ENCODE assay signal across 17 cellular contexts in genomic region chr13:24503376-24503690, GRCh38. TPM values are rescaled to one million over a fixed set of nuclear protein-coding genes. Genes with fewer than 3 reads are reported as not detected.
A peak's percentile ranks its signal among the peaks of the same experiment; 100 is the strongest.
DNase-seq lines count a peak whose midpoint lies in the region; FAIRE-seq and TF ChIP-seq lines count a peak whose summit lies in the region.
"Had no signal": no experiment of that assay in that cellular context is flagged by ENCODE, and none has a peak within 500 bp of the region (broad histone marks: within the 10 kb centered on the region; RNA-seq: fewer than 3 reads in every experiment).

No MANE protein-coding gene starts in this region.

- H3K4me3 ChIP-seq in smooth muscle cell, result no peak overlapping the region
- H3K4me3 ChIP-seq: esophagus muscularis mucosa, skin epidermis, tibial nerve had no signal

- H3K36me3 Mint-ChIP-seq in activated T-helper 2 cell treated with anti-CD3 and anti-CD28 coated beads, Interferon-gamma antibody, Interleukin-2, Interleukin-4, amounts not matched to agents 10 μg/mL and 5 μg/mL and 100 μg/mL, durations not matched to agents 14 hours and 24 hours and 36 hours (ENCODE audit: low read depth), result peaks cover 55% of the 10 kb centered on the region

- intact Hi-C loops in activated T-helper 2 cell treated with anti-CD3 and anti-CD28 coated beads, Interferon-gamma antibody, Interleukin-2, Interleukin-4, amounts not matched to agents 10 μg/mL and 5 μg/mL and 100 μg/mL, durations not matched to agents 14 hours and 24 hours and 36 hours (cut with micrococcal nuclease), result no loop called here

- peaks cover 10% of the 10 kb centered on the region for H3K4me1 Mint-ChIP-seq in activated T-helper 2 cell treated with anti-CD3 and anti-CD28 coated beads, Interferon-gamma antibody, Interleukin-2, Interleukin-4, amounts not matched to agents 10 μg/mL and 5 μg/mL and 100 μg/mL, durations not matched to agents 14 hours and 24 hours and 36 hours (ENCODE audit: low read depth)

- no peak overlapping the region for H2AFZ ChIP-seq in smooth muscle cell (ENCODE audit: low read depth)

- TF ChIP-seq POLR2A in H54 (IDR thresholded peaks at IDR 0.05; ENCODE audit: low read depth, low read length), result no peak

- no peaks in the 10 kb centered on the region for H3K9me3 ChIP-seq in smooth muscle cell (replicated peaks; ENCODE audit: low read depth)
- H3K9me3 ChIP-seq: esophagus muscularis mucosa, tibial nerve had no signal

- no peak overlapping the region for H3K9ac ChIP-seq in smooth muscle cell (ENCODE audit: low read depth)

- H3K27ac ChIP-seq in smooth muscle cell (ENCODE audit: low read depth), result peak overlapping the region; percentile 62
- H3K27ac ChIP-seq: tibial nerve had no signal

- TF ChIP-seq CTCF in smooth muscle cell (IDR thresholded peaks at IDR 0.05; ENCODE audit: borderline replicate concordance, insufficient read depth, poor library complexity, severe bottlenecking), result no peak

- DNase-seq in MV-4-11 (lab: John Stamatoyannopoulos, UW), result peak; percentile 52
- DNase-seq in amniotic epithelial cell (ENCODE audit: low read depth), result peak; percentile 30
- peak; percentile 34 for DNase-seq in iris pigment epithelial cell (ENCODE audit: low read depth)
- no peak for DNase-seq in smooth muscle cell (lab: John Stamatoyannopoulos, UW; ENCODE audit: unreplicated experiment)
- no peak for DNase-seq in H54 (ENCODE audit: insufficient read length, low spot score)
- DNase-seq in AG08395 (ENCODE audit: low spot score), result no peak
- DNase-seq in activated T-helper 2 cell treated with anti-CD3 and anti-CD28 coated beads, Interferon-gamma antibody, Interleukin-2, Interleukin-4, amounts not matched to agents 10 μg/mL and 5 μg/mL and 100 μg/mL, durations not matched to agents 14 hours and 24 hours and 36 hours (ENCODE audit: low spot score), result no peak
- DNase-seq in NCI-H2196 (lab: John Stamatoyannopoulos, UW; ENCODE audit: unreplicated experiment), result no peak
- DNase-seq: activated CD4-positive, alpha-beta T cell treated with anti-CD3 and anti-CD28 coated beads, Interleukin-2, amount 50 U/mL, for 48 hours; activated naive CD4-positive, alpha-beta T cell treated with Interleukin-2 at 50 U/mL for 16 hours; Karpas-422; naive thymus-derived CD8-positive, alpha-beta T cell; NCI-H2081 treated with DMSO at 0.1 percent for 48 hours; T-cell had no signal

- H3K27me3 Mint-ChIP-seq in activated T-helper 2 cell treated with anti-CD3 and anti-CD28 coated beads, Interferon-gamma antibody, Interleukin-2, Interleukin-4, amounts not matched to agents 10 μg/mL and 5 μg/mL and 100 μg/mL, durations not matched to agents 14 hours and 24 hours and 36 hours (ENCODE audit: low read depth), result no peaks in the 10 kb centered on the region
- H3K27me3 Mint-ChIP-seq: naive thymus-derived CD8-positive, alpha-beta T cell; T-cell had no signal

- no peak overlapping the region for H3K27ac Mint-ChIP-seq in activated T-helper 2 cell treated with anti-CD3 and anti-CD28 coated beads, Interferon-gamma antibody, Interleukin-2, Interleukin-4, amounts not matched to agents 10 μg/mL and 5 μg/mL and 100 μg/mL, durations not matched to agents 14 hours and 24 hours and 36 hours
- H3K27ac Mint-ChIP-seq: T-cell had no signal

- H3F3A ChIP-seq in smooth muscle cell (ENCODE audit: low read depth), result peaks cover 7% of the 10 kb centered on the region

- no peak overlapping the region for H3K4me3 Mint-ChIP-seq in activated T-helper 2 cell treated with anti-CD3 and anti-CD28 coated beads, Interferon-gamma antibody, Interleukin-2, Interleukin-4, amounts not matched to agents 10 μg/mL and 5 μg/mL and 100 μg/mL, durations not matched to agents 14 hours and 24 hours and 36 hours (ENCODE audit: low read depth)
- H3K4me3 Mint-ChIP-seq: naive thymus-derived CD8-positive, alpha-beta T cell; T-cell had no signal

- H3K4me1 ChIP-seq in smooth muscle cell (ENCODE audit: low read depth), result peaks cover 4% of the 10 kb centered on the region

- 66% methylated on average over 4 of the region's 4 CpGs for WGBS in smooth muscle cell (ENCODE audit: low lambda C conversion rate)

- no peaks in the 10 kb centered on the region for H3K9me3 Mint-ChIP-seq in activated T-helper 2 cell treated with anti-CD3 and anti-CD28 coated beads, Interferon-gamma antibody, Interleukin-2, Interleukin-4, amounts not matched to agents 10 μg/mL and 5 μg/mL and 100 μg/mL, durations not matched to agents 14 hours and 24 hours and 36 hours
- H3K9me3 Mint-ChIP-seq: naive thymus-derived CD8-positive, alpha-beta T cell; T-cell had no signal

- H3K27me3 ChIP-seq in smooth muscle cell (ENCODE audit: low read depth), result no peaks in the 10 kb centered on the region
- H3K27me3 ChIP-seq: esophagus muscularis mucosa, tibial nerve had no signal

- no peaks in the 10 kb centered on the region for H3K36me3 ChIP-seq in smooth muscle cell (ENCODE audit: low read depth)

- H3K4me2 ChIP-seq in smooth muscle cell, result peak overlapping the region; percentile 4

- no peak for FAIRE-seq in H54 (lab: Jason Lieb, UNC)

- H4K20me1 ChIP-seq in smooth muscle cell (ENCODE audit: low read depth), result peaks cover 28% of the 10 kb centered on the region

- peaks cover 22% of the 10 kb centered on the region for H3K79me2 ChIP-seq in smooth muscle cell (ENCODE audit: low read depth)

RNA-seq across cellular contexts. Expression of gene PARP4, which starts 9.2 kb away (rescaled TPM):
- total RNA-seq in smooth muscle cell, result 33.7 and 44.6 TPM in 2 replicates
- 15.3 and 18.2 TPM in 2 replicates for polyA plus RNA-seq in smooth muscle cell
- total RNA-seq in activated T-helper 2 cell treated with anti-CD3 and anti-CD28 coated beads, Interferon-gamma antibody, Interleukin-2, Interleukin-4, amounts not matched to agents 10 μg/mL and 5 μg/mL and 100 μg/mL, durations not matched to agents 14 hours and 24 hours and 36 hours, result 58.8 and 60.6 TPM in 2 replicates

Comparison
In these comparisons a context has a peak if more than half of its experiments do, and no peak if none do; other contexts are left out.
1. DNase-seq: peak in MV-4-11 (single experiment), amniotic epithelial cell (single experiment) and iris pigment epithelial cell (single experiment); none in smooth muscle cell (single experiment), H54 (single experiment), AG08395 (single experiment), activated T-helper 2 cell treated with anti-CD3 and anti-CD28 coated beads, Interferon-gamma antibody, Interleukin-2, Interleukin-4, amounts not matched to agents 10 μg/mL and 5 μg/mL and 100 μg/mL, durations not matched to agents 14 hours and 24 hours and 36 hours (single experiment) and NCI-H2196 (single experiment).